Comparison of ENCODE assay signal across 8 cellular contexts in genomic region chr6:133983099-133983939, GRCh38. TPM values are rescaled to one million over a fixed set of nuclear protein-coding genes. Genes with fewer than 3 reads are reported as not detected.
DNase-seq lines count a peak whose midpoint lies in the region; ATAC-seq and TF ChIP-seq lines count a peak whose summit lies in the region.

No MANE protein-coding gene starts in this region.

- no peak overlapping the region for H3K4me3 Mint-ChIP-seq in activated naive CD4-positive, alpha-beta T cell treated with anti-CD3 and anti-CD28 coated beads for 36 hours

- no peaks in the 10 kb centered on the region for H3K27me3 ChIP-seq in RWPE2 (ENCODE audit: insufficient read depth, poor library complexity, severe bottlenecking)
- H3K27me3 ChIP-seq in psoas muscle (ENCODE audit: insufficient read depth in 3 of 3, low read length in 2 of 3) = no peaks in the 10 kb centered on the region
- no peaks in the 10 kb centered on the region for H3K27me3 ChIP-seq in BE2C

- intact Hi-C loops in activated naive CD4-positive, alpha-beta T cell treated with anti-CD3 and anti-CD28 coated beads for 36 hours (cut with micrococcal nuclease) = loop anchor here (1.0 to 2.0 kb wide), 2 partner anchors 10 to 69 kb away; partner anchors contain the start of gene SLC2A12
- intact Hi-C loops in psoas muscle (cut with DNase I) = no loop called here

- H3K36me3 ChIP-seq in RWPE2 (ENCODE audit: low read depth) = peaks cover 64% of the 10 kb centered on the region
- peaks cover 0 to 65% of the 10 kb centered on the region in 2 donors for H3K36me3 ChIP-seq in psoas muscle (ENCODE audit: insufficient read depth in 1 of 2, low read depth in 1 of 2)
- H3K36me3 ChIP-seq in BE2C = peaks cover 64% of the 10 kb centered on the region

- peaks cover 28% of the 10 kb centered on the region for H3K4me1 Mint-ChIP-seq in activated naive CD4-positive, alpha-beta T cell treated with anti-CD3 and anti-CD28 coated beads for 36 hours (ENCODE audit: low read depth)

- ATAC-seq in RWPE2 (ENCODE audit: low read depth) (0 out of 3 replicates have a peak, but pooled peaks have one; percentile 27), psoas muscle (no peak), HG03159 (IDR thresholded peaks at IDR 0.05; ENCODE audit: unreplicated experiment) (no peak), HG03442 (IDR thresholded peaks at IDR 0.05; ENCODE audit: unreplicated experiment) (no peak)

- H3K9me3 Mint-ChIP-seq in activated naive CD4-positive, alpha-beta T cell treated with anti-CD3 and anti-CD28 coated beads for 36 hours = no peaks in the 10 kb centered on the region

- H3K4me1 ChIP-seq in RWPE2 (ENCODE audit: insufficient read depth, poor library complexity, severe bottlenecking) (peaks cover 22% of the 10 kb centered on the region), psoas muscle (peaks cover 9% of the 10 kb centered on the region), BE2C (peaks cover 7% of the 10 kb centered on the region)

- 71 to 82% (median 72%) methylated on average over 9 of the region's 9 CpGs for WGBS in psoas muscle, 3 donors

- H3K27me3 Mint-ChIP-seq in activated naive CD4-positive, alpha-beta T cell treated with anti-CD3 and anti-CD28 coated beads for 36 hours (ENCODE audit: low read depth) = no peaks in the 10 kb centered on the region

- no peak for TF ChIP-seq CTCF in RWPE2 (IDR thresholded peaks at IDR 0.05; ENCODE audit: poor library complexity, severe bottlenecking)
- TF ChIP-seq CTCF in psoas muscle (IDR thresholded peaks at IDR 0.05) = no peak
- no peak for TF ChIP-seq CTCF in BE2C (IDR thresholded peaks at IDR 0.05; ENCODE audit: low read depth, low read length)

- no peak overlapping the region for H3K4me3 ChIP-seq in RWPE2 (ENCODE audit: severe bottlenecking)
- no peak overlapping the region for H3K4me3 ChIP-seq in psoas muscle
- no peak overlapping the region for H3K4me3 ChIP-seq in BE2C (ENCODE audit: low read depth, low read length)

- no peak overlapping the region for H3K27ac Mint-ChIP-seq in activated naive CD4-positive, alpha-beta T cell treated with anti-CD3 and anti-CD28 coated beads for 36 hours

- DNase-seq in GF-D8 (lab: John Stamatoyannopoulos, UW) (peak; percentile 85), RWPE2 (ENCODE audit: low spot score) (no peak), psoas muscle (no peak), BE2C (no peak)
- peak; percentile 83 for DNase-seq in activated naive CD4-positive, alpha-beta T cell treated with anti-CD3 and anti-CD28 coated beads for 36 hours
- peak; percentile 10 for DNase-seq in stimulated activated CD4-positive, alpha-beta T cell treated with anti-CD3 and anti-CD28 coated beads, Interleukin-12 subunit alpha, Interleukin-12 subunit beta, amount 100 ng/mL, for 4 hours

- H3K9me3 ChIP-seq in RWPE2 (ENCODE audit: severe bottlenecking) (no peaks in the 10 kb centered on the region), psoas muscle (no peaks in the 10 kb centered on the region), BE2C (no peaks in the 10 kb centered on the region)

- CTCF ChIA-PET in activated naive CD4-positive, alpha-beta T cell treated with anti-CD3 and anti-CD28 coated beads for 36 hours (lab: Charles Lee) = interaction anchor here (0.7 to 2.3 kb wide), 8 partner anchors 10 to 140 kb away, joined by 3 to 17 read pairs (median 6); no protein-coding TSS in a partner anchor

- H3K36me3 Mint-ChIP-seq in activated naive CD4-positive, alpha-beta T cell treated with anti-CD3 and anti-CD28 coated beads for 36 hours (ENCODE audit: low read depth) = peaks cover 23% of the 10 kb centered on the region

- H3K27ac ChIP-seq in RWPE2 (ENCODE audit: poor library complexity, severe bottlenecking) (no peak overlapping the region), psoas muscle (no peak overlapping the region)

RNA-seq across cellular contexts. Expression of gene TBPL1, which starts 30.3 kb away (rescaled TPM):
- 10 to 100 TPM; 27.0 to 27.6 TPM for total RNA-seq in activated naive CD4-positive, alpha-beta T cell treated with anti-CD3 and anti-CD28 coated beads for 36 hours
- 10 to 100 TPM in 1 of 4 donors, 1 to 10 TPM in 3; 7.5 to 11.0 (median 8.7) TPM for total RNA-seq in psoas muscle
- polyA plus RNA-seq in psoas muscle = 10 to 100 TPM; 11.7 to 17.7 (median 13.7) TPM
- 63.0 TPM for polyA plus RNA-seq in BE2C (2012; ENCODE audit: insufficient read depth, insufficient read length, low read depth)

Comparison
In these comparisons a context has a peak if more than half of its experiments do, and no peak if none do; other contexts are left out.
1. DNase-seq: peak in GF-D8 (single experiment), activated naive CD4-positive, alpha-beta T cell treated with anti-CD3 and anti-CD28 coated beads for 36 hours (single experiment) and stimulated activated CD4-positive, alpha-beta T cell treated with anti-CD3 and anti-CD28 coated beads, Interleukin-12 subunit alpha, Interleukin-12 subunit beta, amount 100 ng/mL, for 4 hours (single experiment); none in RWPE2 (single experiment), psoas muscle (0 of 2) and BE2C (single experiment).